In genomic region chr15:45129651-45130129, GRCh38 we compare ENCODE assay signal across 9 cellular contexts. TPM values are rescaled to one million over a fixed set of nuclear protein-coding genes. Genes with fewer than 3 reads are reported as not detected.
DNase-seq lines count a peak whose midpoint lies in the region; ATAC-seq and TF ChIP-seq lines count a peak whose summit lies in the region.
"Had no signal": no experiment of that assay in that cellular context is flagged by ENCODE, and none has a peak within 500 bp of the region (broad histone marks: within the 10 kb centered on the region; RNA-seq: fewer than 3 reads in every experiment).

Gene DUOX1 (plus strand): TSS chr15:45129994. CDS start chr15:45131967, 1,973 bp downstream.
Gene DUOXA1 (minus strand): TSS chr15:45129879. CDS start chr15:45123014, 6,865 bp downstream.

- peaks cover 29 to 84% (median 71%) of the 10 kb centered on the region in 5 donors for H3K27me3 Mint-ChIP-seq in naive thymus-derived CD8-positive, alpha-beta T cell

- POLR2A ChIA-PET in naive thymus-derived CD8-positive, alpha-beta T cell (lab: Charles Lee): no interaction called here

- peak within 1 kb of the TSS; percentile 37 to 65 (median 52) for H3K4me3 Mint-ChIP-seq in naive thymus-derived CD8-positive, alpha-beta T cell

- H3K9me3 ChIP-seq in aorta (ENCODE audit: control insufficient read depth, low read length): no peaks in the 10 kb centered on the region

- no peaks in the 10 kb centered on the region for H3K4me1 ChIP-seq in aorta (ENCODE audit: control insufficient read depth in 1 of 2, insufficient read depth in 2 of 2, low read length in 2 of 2)

- no peaks in the 10 kb centered on the region for H3K27me3 ChIP-seq in aorta (ENCODE audit: control insufficient read depth in 1 of 2, insufficient read depth in 2 of 2, low read length in 1 of 2)

- H3K36me3 ChIP-seq in aorta (ENCODE audit: control insufficient read depth in 1 of 2, insufficient read depth in 2 of 2, low read length in 1 of 2): no peaks in the 10 kb centered on the region

- 2% methylated on average over 35 to 46 of the region's 46 CpGs for WGBS in aorta, 2 donors

- H3K27ac Mint-ChIP-seq in naive thymus-derived CD8-positive, alpha-beta T cell: no peak within 1 kb of the TSS

- peak within 1 kb of the TSS; percentile 59 for H3K4me3 ChIP-seq in epithelial cell of esophagus (ENCODE audit: low read length)
- no peak within 1 kb of the TSS for H3K4me3 ChIP-seq in aorta (ENCODE audit: low read length in 2 of 2)

- intact Hi-C loops in aorta (cut with DNase I): no loop called here

- no peak within 1 kb of the TSS for H3K27ac ChIP-seq in aorta (ENCODE audit: low read depth in 1 of 2, low read length in 2 of 2)

- peak; percentile 76 to 80 for ATAC-seq in naive thymus-derived CD8-positive, alpha-beta T cell
- peak; percentile 69 for ATAC-seq in aorta (ENCODE audit: low FRiP score)
- ATAC-seq in GM18868 (IDR thresholded peaks at IDR 0.05; ENCODE audit: unreplicated experiment): no peak
- ATAC-seq in GM18505 (IDR thresholded peaks at IDR 0.05; ENCODE audit: unreplicated experiment): no peak
- ATAC-seq in HG03097 (IDR thresholded peaks at IDR 0.05; ENCODE audit: low FRiP score, unreplicated experiment): no peak

- H3K4me1 Mint-ChIP-seq in naive thymus-derived CD8-positive, alpha-beta T cell: peaks cover 4 to 11% (median 6%) of the 10 kb centered on the region in 4 donors

- H3K9me3 Mint-ChIP-seq in naive thymus-derived CD8-positive, alpha-beta T cell: no peaks in the 10 kb centered on the region

- no peak for TF ChIP-seq POLR2A in GM18505 (IDR thresholded peaks at IDR 0.05; ENCODE audit: borderline replicate concordance, extremely low read depth, insufficient read depth, insufficient read length)

- TF ChIP-seq CTCF in epithelial cell of esophagus (IDR thresholded peaks at IDR 0.05; ENCODE audit: insufficient read depth, low read depth, low read length, missing control alignments): no peak

- H3K36me3 Mint-ChIP-seq in naive thymus-derived CD8-positive, alpha-beta T cell: peaks cover 0 to 2% (median 0%) of the 10 kb centered on the region in 3 donors

- peak; percentile 62 for DNase-seq in stimulated activated CD4-positive, alpha-beta T cell treated with anti-CD3 and anti-CD28 coated beads, Interleukin-15, amount 100 ng/mL, for 24 hours
- no peak for DNase-seq in stimulated activated CD4-positive, alpha-beta T cell treated with anti-CD3 and anti-CD28 coated beads, Interleukin-1b, Interleukin-23, amount 100 ng/mL, for 48 hours
- DNase-seq in epithelial cell of esophagus (ENCODE audit: low read depth) (peak; percentile 79), aorta (peak in 1 of 2 donors; percentile 80)
- DNase-seq in naive thymus-derived CD8-positive, alpha-beta T cell: no peak

RNA-seq across cellular contexts. Expression of gene DUOX1, which starts in this region (rescaled TPM):
- total RNA-seq in naive thymus-derived CD8-positive, alpha-beta T cell: not detected
- polyA plus RNA-seq in naive thymus-derived CD8-positive, alpha-beta T cell: 1 to 10 TPM in 1 of 3 donors, under 1 TPM in 2; 0.35 to 3.7 (median 0.40) TPM
- total RNA-seq in aorta: 1 to 10 TPM in 1 of 2 donors, under 1 TPM in 1; 0.71 to 4.5 TPM
- polyA plus RNA-seq in aorta: under 1 TPM; 0.13 to 0.46 TPM
- total RNA-seq: SK-MEL-5 had no signal

RNA-seq across cellular contexts. Expression of gene DUOXA1, which starts in this region (rescaled TPM):
- total RNA-seq in naive thymus-derived CD8-positive, alpha-beta T cell: under 1 TPM; 0.77 to 0.81 TPM
- under 1 TPM in 1 of 3 donors, not detected in 2; 0.26 TPM for polyA plus RNA-seq in naive thymus-derived CD8-positive, alpha-beta T cell
- total RNA-seq in aorta: 1 to 10 TPM in 1 of 2 donors, under 1 TPM in 1; 0.23 to 4.9 TPM
- polyA plus RNA-seq in aorta: under 1 TPM; 0.38 to 0.43 TPM
- total RNA-seq: SK-MEL-5 had no signal

Comparison
In these comparisons a context has a peak if more than half of its experiments do, and no peak if none do; other contexts are left out.
1. DNase-seq: peak in stimulated activated CD4-positive, alpha-beta T cell treated with anti-CD3 and anti-CD28 coated beads, Interleukin-15, amount 100 ng/mL, for 24 hours (single experiment) and epithelial cell of esophagus (single experiment); none in stimulated activated CD4-positive, alpha-beta T cell treated with anti-CD3 and anti-CD28 coated beads, Interleukin-1b, Interleukin-23, amount 100 ng/mL, for 48 hours (single experiment) and naive thymus-derived CD8-positive, alpha-beta T cell (0 of 10).
2. ATAC-seq: peak in naive thymus-derived CD8-positive, alpha-beta T cell (2 of 2) and aorta (single experiment); none in GM18868 (single experiment), GM18505 (single experiment) and HG03097 (single experiment).